In genomic region chr15:90934949-90935751, GRCh38 we compare ENCODE assay signal across 8 cellular contexts. TPM values are rescaled to one million over a fixed set of nuclear protein-coding genes. Genes with fewer than 3 reads are reported as not detected.
DNase-seq lines count a peak whose midpoint lies in the region; TF ChIP-seq lines count a peak whose summit lies in the region.

TSS of gene UNC45A (plus strand) at chr15:90935285. CDS start at chr15:90935325, 40 bp downstream.

- no peaks in the 10 kb centered on the region for H3K9me3 Mint-ChIP-seq in HFFc6

- peaks cover 45% of the 10 kb centered on the region for H3K4me1 Mint-ChIP-seq in HFFc6 (ENCODE audit: low read depth)

- H3K27me3 ChIP-seq in SK-N-SH (ENCODE audit: insufficient read depth) (no peaks in the 10 kb centered on the region), osteoblast (ENCODE audit: insufficient read depth, low read length) (no peaks in the 10 kb centered on the region), testis (no peaks in the 10 kb centered on the region)

- H3K9me3 ChIP-seq in SK-N-SH: no peaks in the 10 kb centered on the region
- no peaks in the 10 kb centered on the region for H3K9me3 ChIP-seq in osteoblast (ENCODE audit: low read depth, low read length)
- H3K9me3 ChIP-seq in testis: no peaks in the 10 kb centered on the region

- H3K4me3 Mint-ChIP-seq in HFFc6: peak within 1 kb of the TSS; percentile 92

- TF ChIP-seq RAD21 in SK-N-SH (IDR thresholded peaks at IDR 0.05; ENCODE audit: low read length): no peak

- intact Hi-C loops in testis (cut with DNase I; ENCODE audit: low total_unique reads): no loop called here

- under 1% methylated on average over 26 of the region's 65 CpGs for WGBS in SK-N-SH (ENCODE audit: low lambda C conversion rate)
- WGBS in testis, 2 donors: 0 to 4% methylated on average over 3 to 37 of the region's 65 CpGs

- H4K20me1 ChIP-seq in SK-N-SH (ENCODE audit: insufficient read depth) (no peaks in the 10 kb centered on the region), osteoblast (ENCODE audit: insufficient read depth, low read length) (peaks cover 5% of the 10 kb centered on the region)

- H3K4me1 ChIP-seq in SK-N-SH (ENCODE audit: control insufficient read depth in 1 of 2, insufficient read depth in 2 of 2, low read depth in 1 of 2, low read length in 1 of 2) (peaks cover 13 to 38% of the 10 kb centered on the region in 2 experiments; a peak in 2 of 4 replicates), osteoblast (ENCODE audit: insufficient read depth, low read length) (peaks cover 36% of the 10 kb centered on the region), testis (peaks cover 41% of the 10 kb centered on the region)

- peak; percentile 66 for DNase-seq in HFFc6
- DNase-seq in NB4 (ENCODE audit: low read depth): peak; percentile 90
- peak; percentile 98 for DNase-seq in SK-N-SH
- peak; percentile 98 for DNase-seq in activated naive CD4-positive, alpha-beta T cell treated with anti-CD3 and anti-CD28 coated beads, Interleukin-2, amount 50 U/mL, for 16 hours
- peak; percentile 90 for DNase-seq in globus pallidus (ENCODE audit: low spot score)
- peak; percentile 98 for DNase-seq in osteoblast (ENCODE audit: insufficient read length, low spot score, missing footprints)
- peak; percentile 95 for DNase-seq in testis

- H3K4me2 ChIP-seq in SK-N-SH (peak within 1 kb of the TSS; percentile 92), osteoblast (ENCODE audit: insufficient read depth, low read length) (peak within 1 kb of the TSS; percentile 77)

- H3K4me3 ChIP-seq in GM08714 (ENCODE audit: low read length) (peak within 1 kb of the TSS; percentile 75), NB4 (ENCODE audit: low read depth, low read length) (peak within 1 kb of the TSS; percentile 63), SK-N-SH (ENCODE audit: low read depth in 2 of 2, low read length in 1 of 2) (peak within 1 kb of the TSS; percentile 81 to 96), osteoblast (ENCODE audit: insufficient read depth, low read length) (peak within 1 kb of the TSS; percentile 86), testis (peak within 1 kb of the TSS; percentile 62 to 72)

- peak within 1 kb of the TSS; percentile 86 for H3K9ac ChIP-seq in SK-N-SH

- no peaks in the 10 kb centered on the region for H3K9me2 ChIP-seq in SK-N-SH

- POLR2A ChIA-PET in SK-N-SH (lab: Yijun Ruan, JAX): interaction anchor here (0.8 to 4.8 kb wide), 9 partner anchors 11 to 297 kb away, joined by 3 to 23 read pairs (median 6); partner anchors contain the start of genes BLM, MAN2A2 and RCCD1

- TF ChIP-seq CTCF in HFFc6 (IDR thresholded peaks at IDR 0.05): no peak
- no peak for TF ChIP-seq CTCF in NB4 (IDR thresholded peaks at IDR 0.05; ENCODE audit: low read depth, low read length)
- no peak; the same call in 1 of the 2 replicates for TF ChIP-seq CTCF in SK-N-SH (IDR thresholded peaks at IDR 0.05)
- TF ChIP-seq CTCF in osteoblast (IDR thresholded peaks at IDR 0.05; ENCODE audit: extremely low read depth, low read depth, low read length): no peak
- TF ChIP-seq CTCF in testis (IDR thresholded peaks at IDR 0.05): no peak

- H3F3A ChIP-seq in SK-N-SH (replicated peaks; ENCODE audit: insufficient read depth): peaks cover 22% of the 10 kb centered on the region

- TF ChIP-seq EP300 in SK-N-SH (IDR thresholded peaks at IDR 0.05; ENCODE audit: borderline replicate concordance in 1 of 2, low read depth in 1 of 2, low read length in 1 of 2): no peak

- peaks cover 23% of the 10 kb centered on the region for H3K79me2 ChIP-seq in SK-N-SH (ENCODE audit: insufficient read depth)
- peaks cover 26% of the 10 kb centered on the region for H3K79me2 ChIP-seq in osteoblast (ENCODE audit: insufficient read depth, low read length)

- peaks cover 15 to 33% of the 10 kb centered on the region in 2 experiments for H3K36me3 ChIP-seq in SK-N-SH (replicated peaks in 1 of 2; ENCODE audit: control insufficient read depth in 1 of 2, insufficient read depth in 2 of 2, low read length in 1 of 2)
- H3K36me3 ChIP-seq in osteoblast (ENCODE audit: insufficient read depth, low read length): peaks cover 33% of the 10 kb centered on the region
- no peaks in the 10 kb centered on the region for H3K36me3 ChIP-seq in testis (ENCODE audit: low read depth, missing control alignments)

- CTCF ChIA-PET in SK-N-SH (lab: Yijun Ruan, JAX): interaction anchor here (0.7 to 11.5 kb wide), 22 partner anchors 10 to 338 kb away, joined by 3 to 142 read pairs (median 6); partner anchors contain the start of genes MAN2A2, RCCD1 and VPS33B

- peak; percentile 70 for TF ChIP-seq POLR2A in NB4 (IDR thresholded peaks at IDR 0.05; ENCODE audit: extremely low read depth, insufficient read length)
- no peak for TF ChIP-seq POLR2A in testis (IDR thresholded peaks at IDR 0.05)

- peaks cover 11% of the 10 kb centered on the region for H3K36me3 Mint-ChIP-seq in HFFc6 (ENCODE audit: low read depth)

- peaks cover 2% of the 10 kb centered on the region; the same call in 1 of the 2 replicates for H3K27me3 Mint-ChIP-seq in HFFc6 (ENCODE audit: insufficient read depth)

- peak within 1 kb of the TSS; percentile 64 to 77; a peak in 3 of 4 replicates for H3K27ac ChIP-seq in SK-N-SH (ENCODE audit: low read depth in 2 of 2, low read length in 1 of 2)
- H3K27ac ChIP-seq in osteoblast (ENCODE audit: low read depth, low read length): peak within 1 kb of the TSS; percentile 64
- peak within 1 kb of the TSS; percentile 63 to 87 for H3K27ac ChIP-seq in testis

- H2AFZ ChIP-seq in SK-N-SH (ENCODE audit: low read depth) (peak within 1 kb of the TSS; percentile 97), osteoblast (ENCODE audit: low read length) (peak within 1 kb of the TSS; percentile 82)

- H3K27ac Mint-ChIP-seq in HFFc6: peak within 1 kb of the TSS; percentile 73

TF ChIP-seq in SK-N-SH, 30 proteins besides CTCF, POLR2A, EP300 and RAD21 (continues in another document):
- TF ChIP-seq TEAD4 (IDR thresholded peaks at IDR 0.05; ENCODE audit: borderline replicate concordance, insufficient read depth): no peak
- TF ChIP-seq JUND (IDR thresholded peaks at IDR 0.05): no peak
- peak; percentile 80 for TF ChIP-seq NRF1 (IDR thresholded peaks at IDR 0.05; ENCODE audit: low read depth, low read length)
- no peak for TF ChIP-seq ELF1 (IDR thresholded peaks at IDR 0.05)
- 0 out of 2 replicates have a peak, but pooled peaks have one; percentile 39 for TF ChIP-seq POLR2AphosphoS5 (IDR thresholded peaks at IDR 0.05; ENCODE audit: low read depth, low read length)
- TF ChIP-seq FOXJ3 (CRISPR knock-in tag; IDR thresholded peaks at IDR 0.05): peak; percentile 18; the same call in 1 of the 2 replicates
- no peak for TF ChIP-seq GATA2 (CRISPR knock-in tag; IDR thresholded peaks at IDR 0.05)
- no peak for TF ChIP-seq TCF12 (IDR thresholded peaks at IDR 0.05)
- 0 out of 2 replicates have a peak, but pooled peaks have one; percentile 11 for TF ChIP-seq SIN3A (IDR thresholded peaks at IDR 0.05; ENCODE audit: borderline replicate concordance, low read depth, low read length)
- TF ChIP-seq RXRA (IDR thresholded peaks at IDR 0.05; ENCODE audit: borderline replicate concordance, low read depth): no peak
- TF ChIP-seq FOSL2 (IDR thresholded peaks at IDR 0.05; ENCODE audit: borderline replicate concordance, low read depth): no peak
- TF ChIP-seq GABPA (IDR thresholded peaks at IDR 0.05; ENCODE audit: low read depth): peak; percentile 23; the same call in 1 of the 2 replicates
- no peak for TF ChIP-seq RCOR1 (IDR thresholded peaks at IDR 0.05; ENCODE audit: low read length)
- no peak for TF ChIP-seq FOXM1 (IDR thresholded peaks at IDR 0.05; ENCODE audit: low read depth)
- no peak for TF ChIP-seq USF2 (IDR thresholded peaks at IDR 0.05; ENCODE audit: borderline replicate concordance, low read depth, low read length)
- no peak for TF ChIP-seq ZBTB33 (IDR thresholded peaks at IDR 0.05; ENCODE audit: borderline replicate concordance, low read depth)
- TF ChIP-seq MAX (IDR thresholded peaks at IDR 0.05; ENCODE audit: low read depth): peak; percentile 81
- 0 out of 2 replicates have a peak, but pooled peaks have one; percentile 58 for TF ChIP-seq TAF1 (IDR thresholded peaks at IDR 0.05; ENCODE audit: borderline replicate concordance, low read depth, low read length)
- no peak for TF ChIP-seq CHD2 (IDR thresholded peaks at IDR 0.05; ENCODE audit: low read length, partially characterized antibody)

RNA-seq across cellular contexts. Expression of gene UNC45A, which starts in this region (rescaled TPM):
- total RNA-seq in HFFc6 (2021; fragmentation: NEBNext Ultra II Directional; extraction: Animal tissue kit (Norgen Biotek cat#: 25700)): 10 to 100 TPM; 65.3 to 77.5 (median 72.1) TPM
- polyA plus RNA-seq in SK-N-SH (2012; rRNA removed) (85.1 and 89.4 TPM in 2 replicates), testis (ENCODE audit: insufficient read depth, low read depth, low replicate concordance) (59.6 TPM)
- polyA plus RNA-seq in SK-N-SH (2012; cell fraction: cytosol; rRNA removed): 33.2 and 50.5 TPM in 2 replicates
- 142 and 150 TPM in 2 replicates for polyA plus RNA-seq in SK-N-SH (2012; cell fraction: nucleus; rRNA removed)
- total RNA-seq in osteoblast (72.5 and 74.9 TPM in 2 replicates), testis (10 to 100 TPM; 48.9 to 56.9 TPM)

Comparison
In these comparisons a context has a peak if more than half of its experiments do, and no peak if none do; other contexts are left out.
1. Peak in every context shown above with its lines: DNase-seq, H3K4me3 ChIP-seq and H3K27ac ChIP-seq.